ENCODE assay signal across 28 cellular contexts in genomic region chr11:68709064-68709463, GRCh38. TPM values are rescaled to one million over a fixed set of nuclear protein-coding genes. Genes with fewer than 3 reads are reported as not detected.
"Had no signal": no experiment of that assay in that cellular context is flagged by ENCODE, and none has a peak within 500 bp of the region (broad histone marks: within the 10 kb centered on the region; RNA-seq: fewer than 3 reads in every experiment).

No MANE protein-coding gene starts in this region.

- H3K4me1 ChIP-seq: gastrocnemius medialis had no signal

- H3K4me3 ChIP-seq: coronary artery, dorsolateral prefrontal cortex, gastrocnemius medialis, heart left ventricle had no signal

- H3K9me3 ChIP-seq: gastrocnemius medialis, heart left ventricle had no signal

- DNase-seq: activated CD4-positive, alpha-beta T cell treated with anti-CD3 and anti-CD28 coated beads for 36 hours; activated CD4-positive, alpha-beta T cell treated with anti-CD3 and anti-CD28 coated beads, Interleukin-2, amount 10 ng/mL, durations not matched to agents 24 days and 14 days; activated CD4-positive, CD25-positive, alpha-beta regulatory T cell; activated CD4-positive, CD25-positive, alpha-beta regulatory T cell treated with anti-CD3 and anti-CD28 coated beads, Interleukin-2, amount 50 U/mL, for 72 hours; activated CD8-positive, alpha-beta memory T cell treated with anti-CD3 and anti-CD28 coated beads for 24 hours; activated CD8-positive, alpha-beta T cell treated with anti-CD3 and anti-CD28 coated beads for 36 hours; activated effector memory CD4-positive, alpha-beta T cell treated with Interleukin-2 at 50 U/mL for 16 hours; activated gamma-delta T cell treated with Interleukin-2 at 50 U/mL for 16 hours; activated naive CD4-positive, alpha-beta T cell treated with anti-CD3 and anti-CD28 coated beads, Interleukin-2, amount 50 U/mL, for 16 hours; activated naive CD4-positive, alpha-beta T cell treated with Interleukin-2 at 50 U/mL for 16 hours; activated T-cell treated with anti-CD3 and anti-CD28 coated beads, Interleukin-2, amount 50 U/mL, for 4 hours; amniotic stem cell; anterior cingulate cortex; brain microvascular endothelial cell; dorsolateral prefrontal cortex; effector memory CD4-positive, alpha-beta T cell; endodermal cell; foreskin fibroblast; gastrocnemius medialis; glutamatergic neuron; heart left ventricle; T-helper 1 cell; T-helper 17 cell; T1000 had no signal

- ATAC-seq: activated CD4-positive, alpha-beta T cell treated with anti-CD3 and anti-CD28 coated beads for 36 hours; activated CD8-positive, alpha-beta T cell treated with anti-CD3 and anti-CD28 coated beads for 36 hours; activated T-cell treated with anti-CD3 and anti-CD28 coated beads, Interleukin-2, amount 50 U/mL, for 4 hours; activated T-helper 17 cell treated with anti-CD3 and anti-CD28 coated beads, Interleukin-2, amount 50 U/mL, for 72 hours; esophagus mucosa; gastrocnemius medialis; heart left ventricle; T-helper 17 cell had no signal

- H3K36me3 ChIP-seq: brain microvascular endothelial cell, gastrocnemius medialis, heart left ventricle had no signal

- H3K27ac ChIP-seq: brain microvascular endothelial cell, coronary artery, dorsolateral prefrontal cortex, gastrocnemius medialis, heart left ventricle had no signal

RNA-seq across cellular contexts. Expression of gene GAL, which starts 24.7 kb away (rescaled TPM):
- total RNA-seq: cerebellum, gastrocnemius medialis, T-helper 17 cell had no signal
